19 cellular contexts compared by ENCODE assay signal in genomic region chr22:49007013-49007653, GRCh38.
"Had no signal": no experiment of that assay in that cellular context is flagged by ENCODE, and none has a peak within 500 bp of the region (broad histone marks: within the 10 kb centered on the region; RNA-seq: fewer than 3 reads in every experiment).

No MANE protein-coding gene starts in this region.

- H3K4me1 ChIP-seq: gastrocnemius medialis, heart left ventricle had no signal

- H3K27ac Mint-ChIP-seq: activated T-helper 1 cell treated with anti-CD3 and anti-CD28 coated beads, Interleukin-12 subunit alpha, Interleukin-12 subunit beta, Interleukin-2, Interleukin-4 antibody, amounts not matched to agents 30 ng/mL and 10 ng/mL and 1 ng/mL, durations not matched to agents 14 hours and 24 hours and 36 hours; endodermal cell; naive B cell had no signal

- DNase-seq: activated CD4-positive, alpha-beta T cell treated with anti-CD3 and anti-CD28 coated beads, Interleukin-2, amount 50 U/mL, for 48 hours; activated naive CD4-positive, alpha-beta T cell treated with Interleukin-2 at 50 U/mL for 16 hours; anterior cingulate cortex; brain microvascular endothelial cell; dermis blood vessel endothelial cell; endodermal cell; gastrocnemius medialis; left colon; mammary epithelial cell; naive B cell; stimulated activated CD4-positive, alpha-beta T cell treated with anti-CD3 and anti-CD28 coated beads, Interleukin-15, amount 100 ng/mL, for 24 hours; stimulated activated CD4-positive, alpha-beta T cell treated with anti-CD3 and anti-CD28 coated beads, Interleukin-4, amount 100 ng/mL, for 1 hour; stimulated activated naive CD4-positive, alpha-beta T cell; substantia nigra; trophoblast cell had no signal

- H3K36me3 Mint-ChIP-seq: naive B cell had no signal

- H3K9me3 ChIP-seq: gastrocnemius medialis had no signal

- H3K4me1 Mint-ChIP-seq: endodermal cell had no signal

- H3K4me3 Mint-ChIP-seq: activated T-helper 1 cell treated with anti-CD3 and anti-CD28 coated beads, Interleukin-12 subunit alpha, Interleukin-12 subunit beta, Interleukin-2, Interleukin-4 antibody, amounts not matched to agents 30 ng/mL and 10 ng/mL and 1 ng/mL, durations not matched to agents 14 hours and 24 hours and 36 hours; endodermal cell; naive B cell had no signal

- ATAC-seq: activated CD4-positive, CD25-positive, alpha-beta regulatory T cell treated with anti-CD3 and anti-CD28 coated beads, Interleukin-2, amount 50 U/mL, for 24 hours; gastrocnemius medialis; heart left ventricle; left colon had no signal

- H3K27me3 ChIP-seq: brain microvascular endothelial cell had no signal

- H3K27ac ChIP-seq: brain microvascular endothelial cell, gastrocnemius medialis, heart left ventricle, skin epidermis had no signal

- H3K36me3 ChIP-seq: brain microvascular endothelial cell, gastrocnemius medialis, heart left ventricle had no signal

- H3K4me3 ChIP-seq: gastrocnemius medialis, heart left ventricle, skin epidermis had no signal
